ENCODE assay signal across 11 cellular contexts in genomic region chr2:239278941-239279365, GRCh38.
A peak's percentile ranks its signal among the peaks of the same experiment; 100 is the strongest.
DNase-seq lines count a peak whose midpoint lies in the region; ATAC-seq, FAIRE-seq and TF ChIP-seq lines count a peak whose summit lies in the region.
"Had no signal": no experiment of that assay in that cellular context is flagged by ENCODE, and none has a peak within 500 bp of the region (broad histone marks: within the 10 kb centered on the region; RNA-seq: fewer than 3 reads in every experiment).

No MANE protein-coding gene starts in this region.

- no peaks in the 10 kb centered on the region for H3K27me3 ChIP-seq in esophagus (ENCODE audit: control insufficient read depth in 1 of 2, insufficient read depth in 2 of 2, low read length in 2 of 2)

- no peak overlapping the region for H3K4me3 ChIP-seq in esophagus (ENCODE audit: low read depth in 1 of 2, low read length in 2 of 2)

- no peaks in the 10 kb centered on the region for H3K36me3 ChIP-seq in esophagus (ENCODE audit: control insufficient read depth in 2 of 2, insufficient read depth in 2 of 2, low read length in 1 of 2)

- TF ChIP-seq CTCF in D721Med (IDR thresholded peaks at IDR 0.05; ENCODE audit: insufficient read depth, missing control alignments): no peak

- peak overlapping the region; percentile 3 to 67 for H3K27ac ChIP-seq in esophagus (ENCODE audit: low read depth in 2 of 2, low read length in 1 of 2)

- H3K4me1 ChIP-seq in esophagus (ENCODE audit: control insufficient read depth in 2 of 2, insufficient read depth in 2 of 2, low read length in 1 of 2): peaks cover 23 to 29% of the 10 kb centered on the region in 2 donors

- WGBS in esophagus, 2 donors: 45 to 65% methylated on average over 4 of the region's 4 CpGs

- peak; percentile 15 for DNase-seq in NCI-H2107 treated with DMSO at 0.1 percent for 48 hours (lab: John Stamatoyannopoulos, UW; ENCODE audit: unreplicated experiment)
- DNase-seq in NCI-H2107 (lab: John Stamatoyannopoulos, UW): no peak
- peak; percentile 4 to 38 for DNase-seq in NCI-H446 (lab: John Stamatoyannopoulos, UW)
- peak; percentile 77 for DNase-seq in renal cortical epithelial cell (ENCODE audit: low read depth)
- no peak for DNase-seq in D721Med (ENCODE audit: insufficient read length, low spot score)
- no peak for DNase-seq in retina
- DNase-seq: anterior cingulate cortex, NCI-H526 had no signal

- no peak for FAIRE-seq in D721Med (lab: Jason Lieb, UNC)
- FAIRE-seq: H54 had no signal

- no peak for ATAC-seq in HG02763 (IDR thresholded peaks at IDR 0.05; ENCODE audit: unreplicated experiment)

- no peaks in the 10 kb centered on the region for H3K9me3 ChIP-seq in esophagus (ENCODE audit: control insufficient read depth in 2 of 2, insufficient read depth in 1 of 2, low read depth in 1 of 2, low read length in 1 of 2)

Comparison
In these comparisons a context has a peak if more than half of its experiments do, and no peak if none do; other contexts are left out.
1. DNase-seq: peak in NCI-H2107 treated with DMSO at 0.1 percent for 48 hours (single experiment), NCI-H446 (2 of 2) and renal cortical epithelial cell (single experiment); none in NCI-H2107 (single experiment), D721Med (single experiment) and retina (single experiment).